In genomic region chr11:11415786-11416390, GRCh38 we compare ENCODE assay signal across 16 cellular contexts.
DNase-seq lines count a peak whose midpoint lies in the region; TF ChIP-seq lines count a peak whose summit lies in the region.
"Had no signal": no experiment of that assay in that cellular context is flagged by ENCODE, and none has a peak within 500 bp of the region (broad histone marks: within the 10 kb centered on the region; RNA-seq: fewer than 3 reads in every experiment).

No MANE protein-coding gene starts in this region.

- no peak for TF ChIP-seq CTCF in fibroblast of the aortic adventitia (IDR thresholded peaks at IDR 0.05; ENCODE audit: insufficient read depth, low read length)
- TF ChIP-seq CTCF in sigmoid colon (IDR thresholded peaks at IDR 0.05) = no peak
- no peak for TF ChIP-seq CTCF in uterus (IDR thresholded peaks at IDR 0.05)

- no peak overlapping the region for H3K4me3 ChIP-seq in adipocyte (ENCODE audit: low read length)
- no peak overlapping the region for H3K4me3 ChIP-seq in fibroblast of the aortic adventitia (ENCODE audit: low read depth, low read length)
- no peak overlapping the region for H3K4me3 ChIP-seq in sigmoid colon
- no peak overlapping the region for H3K4me3 ChIP-seq in H7 (ENCODE audit: insufficient read depth, low read depth, low read length)
- no peak overlapping the region for H3K4me3 ChIP-seq in uterus
- H3K4me3 ChIP-seq: heart right ventricle, mucosa of descending colon had no signal

- H3K9me3 ChIP-seq in adipocyte (ENCODE audit: control insufficient read depth, low read length) (no peaks in the 10 kb centered on the region), sigmoid colon (no peaks in the 10 kb centered on the region), uterus (no peaks in the 10 kb centered on the region)
- H3K9me3 ChIP-seq: BE2C, heart right ventricle, mucosa of descending colon had no signal

- H3K36me3 ChIP-seq in adipocyte (ENCODE audit: control insufficient read depth, insufficient read depth, low read length, severe bottlenecking) = no peaks in the 10 kb centered on the region
- H3K36me3 ChIP-seq in sigmoid colon = no peaks in the 10 kb centered on the region
- H3K36me3 ChIP-seq in H7 (replicated peaks; ENCODE audit: control insufficient read depth, insufficient read depth, low read length) = no peaks in the 10 kb centered on the region
- H3K36me3 ChIP-seq in uterus = no peaks in the 10 kb centered on the region
- H3K36me3 ChIP-seq: BE2C had no signal

- TF ChIP-seq POLR2A in sigmoid colon (IDR thresholded peaks at IDR 0.05) = no peak
- TF ChIP-seq POLR2A in uterus (IDR thresholded peaks at IDR 0.05) = no peak

- 59 to 77% methylated on average over 8 of the region's 8 CpGs for WGBS in sigmoid colon, 2 donors

- intact Hi-C loops in sigmoid colon (cut with DNase I) (no loop called here), uterus (cut with DNase I; ENCODE audit: low total_unique reads) (no loop called here)

- H3K27me3 ChIP-seq in adipocyte (replicated peaks; ENCODE audit: control insufficient read depth, insufficient read depth, low read length) = no peaks in the 10 kb centered on the region
- H3K27me3 ChIP-seq in sigmoid colon = no peaks in the 10 kb centered on the region
- no peaks in the 10 kb centered on the region for H3K27me3 ChIP-seq in H7 (ENCODE audit: control insufficient read depth, insufficient read depth, low read length)
- no peaks in the 10 kb centered on the region for H3K27me3 ChIP-seq in uterus
- H3K27me3 ChIP-seq: BE2C had no signal

- no peak for TF ChIP-seq EP300 in sigmoid colon (IDR thresholded peaks at IDR 0.05)

- H3K27ac ChIP-seq in sigmoid colon = peak overlapping the region in 3 of 4 donors; percentile 27 to 67 (median 66)
- H3K27ac ChIP-seq in uterus = peak overlapping the region in 1 of 2 donors; percentile 14
- H3K27ac ChIP-seq: epithelial cell of prostate had no signal

- peaks cover 19% of the 10 kb centered on the region for H3K4me1 ChIP-seq in adipocyte (ENCODE audit: control insufficient read depth, insufficient read depth, low read length)
- H3K4me1 ChIP-seq in sigmoid colon = peaks cover 0 to 36% (median 18%) of the 10 kb centered on the region in 4 donors
- no peaks in the 10 kb centered on the region for H3K4me1 ChIP-seq in uterus
- H3K4me1 ChIP-seq: BE2C had no signal

- DNase-seq in ELR (ENCODE audit: low read depth) = peak; percentile 6
- peak; percentile 60 for DNase-seq in adipocyte (ENCODE audit: low read depth)
- peak; percentile 26 for DNase-seq in fibroblast of the aortic adventitia (ENCODE audit: low read depth)
- DNase-seq in sigmoid colon = no peak
- no peak for DNase-seq in H7
- no peak for DNase-seq in SKM-1 (lab: John Stamatoyannopoulos, UW; ENCODE audit: unreplicated experiment)
- no peak for DNase-seq in uterus
- DNase-seq in MV-4-11 (lab: John Stamatoyannopoulos, UW) = no peak
- DNase-seq: activated CD4-positive, alpha-beta T cell treated with anti-CD3 and anti-CD28 coated beads, Interleukin-2, amount 10 ng/mL, durations not matched to agents 24 days and 14 days; activated naive CD8-positive, alpha-beta T cell treated with anti-CD3 and anti-CD28 coated beads for 36 hours; activated T-cell treated with anti-CD3 and anti-CD28 coated beads, Interleukin-2, amount 50 U/mL, for 1 hour; BE2C; heart right ventricle; NCI-H1694 had no signal

- no peak overlapping the region for H3K9ac ChIP-seq in adipocyte (ENCODE audit: low read length)

Comparison
In these comparisons a context has a peak if more than half of its experiments do, and no peak if none do; other contexts are left out.
1. DNase-seq: peak in ELR (single experiment), adipocyte (single experiment) and fibroblast of the aortic adventitia (single experiment); none in sigmoid colon (single experiment), H7 (single experiment), SKM-1 (single experiment), uterus (0 of 2) and MV-4-11 (single experiment).